15 cellular contexts compared by ENCODE assay signal in genomic region chr11:115168686-115169085, GRCh38.
DNase-seq lines count a peak whose midpoint lies in the region; ATAC-seq and TF ChIP-seq lines count a peak whose summit lies in the region.
"Had no signal": no experiment of that assay in that cellular context is flagged by ENCODE, and none has a peak within 500 bp of the region (broad histone marks: within the 10 kb centered on the region; RNA-seq: fewer than 3 reads in every experiment).

No MANE protein-coding gene starts in this region.

- peaks cover 6% of the 10 kb centered on the region for H3K27me3 Mint-ChIP-seq in activated T-helper 1 cell treated with anti-CD3 and anti-CD28 coated beads, Interleukin-12 subunit alpha, Interleukin-12 subunit beta, Interleukin-2, Interleukin-4 antibody, amounts not matched to agents 30 ng/mL and 10 ng/mL and 1 ng/mL, durations not matched to agents 14 hours and 24 hours and 36 hours (ENCODE audit: insufficient read depth)

- H3K27me3 ChIP-seq in heart left ventricle (peaks cover 0 to 3% (median 0%) of the 10 kb centered on the region in 9 donors), left ventricle myocardium inferior (ENCODE audit: low read depth) (peaks cover 9% of the 10 kb centered on the region)

- TF ChIP-seq POLR2A in heart left ventricle (IDR thresholded peaks at IDR 0.05), result no peak

- H3K4me3 ChIP-seq in heart left ventricle (no peak overlapping the region), left ventricle myocardium inferior (no peak overlapping the region)

- H3K9me3 ChIP-seq in heart left ventricle (no peaks in the 10 kb centered on the region), left ventricle myocardium inferior (replicated peaks) (no peaks in the 10 kb centered on the region)

- no peak for DNase-seq in heart left ventricle
- DNase-seq in Right ventricle myocardium inferior (ENCODE audit: missing footprints), result no peak
- DNase-seq in left ventricle myocardium inferior, result no peak
- DNase-seq in omental fat pad (ENCODE audit: low spot score), result no peak
- DNase-seq in activated T-helper 1 cell treated with anti-CD3 and anti-CD28 coated beads, Interleukin-12 subunit alpha, Interleukin-12 subunit beta, Interleukin-2, Interleukin-4 antibody, amounts not matched to agents 30 ng/mL and 10 ng/mL and 1 ng/mL, durations not matched to agents 14 hours and 24 hours and 36 hours (ENCODE audit: low spot score), result no peak
- DNase-seq in NCI-H1105 treated with DMSO at 0.1 percent for 48 hours (lab: John Stamatoyannopoulos, UW), result no peak
- no peak for DNase-seq in SK-N-DZ (ENCODE audit: low spot score)
- DNase-seq: 8988T; CD4-positive, alpha-beta memory T cell; GDM1; GOT3; NCI-H748 treated with DMSO at 0.1 percent for 48 hours; NK-92 treated with Interleukin-12 subunit alpha and Interleukin-12 subunit beta, amount 100 ng/mL, for 24 hours had no signal

- ATAC-seq in heart left ventricle, result peak in 3 of 4 donors; percentile 2 to 8 (median 5)
- no peak for ATAC-seq in Right ventricle myocardium inferior
- ATAC-seq in omental fat pad (ENCODE audit: low FRiP score), result peak; percentile 7
- no peak for ATAC-seq in GM21529 (IDR thresholded peaks at IDR 0.05; ENCODE audit: unreplicated experiment)

- no peak overlapping the region for H3K27ac Mint-ChIP-seq in activated T-helper 1 cell treated with anti-CD3 and anti-CD28 coated beads, Interleukin-12 subunit alpha, Interleukin-12 subunit beta, Interleukin-2, Interleukin-4 antibody, amounts not matched to agents 30 ng/mL and 10 ng/mL and 1 ng/mL, durations not matched to agents 14 hours and 24 hours and 36 hours
- H3K27ac Mint-ChIP-seq: B cell had no signal

- H3K27ac ChIP-seq in heart left ventricle (peak overlapping the region in 7 of 12 donors; percentile 14 to 78 (median 65)), left ventricle myocardium inferior (replicated peaks) (peak overlapping the region; percentile 72)

- H3K36me3 Mint-ChIP-seq in activated T-helper 1 cell treated with anti-CD3 and anti-CD28 coated beads, Interleukin-12 subunit alpha, Interleukin-12 subunit beta, Interleukin-2, Interleukin-4 antibody, amounts not matched to agents 30 ng/mL and 10 ng/mL and 1 ng/mL, durations not matched to agents 14 hours and 24 hours and 36 hours (ENCODE audit: low read depth), result no peaks in the 10 kb centered on the region
- H3K36me3 Mint-ChIP-seq: CD4-positive, alpha-beta memory T cell had no signal

- H3K36me3 ChIP-seq in heart left ventricle (no peaks in the 10 kb centered on the region), left ventricle myocardium inferior (no peaks in the 10 kb centered on the region)

- no peaks in the 10 kb centered on the region for H3K9me3 Mint-ChIP-seq in activated T-helper 1 cell treated with anti-CD3 and anti-CD28 coated beads, Interleukin-12 subunit alpha, Interleukin-12 subunit beta, Interleukin-2, Interleukin-4 antibody, amounts not matched to agents 30 ng/mL and 10 ng/mL and 1 ng/mL, durations not matched to agents 14 hours and 24 hours and 36 hours
- H3K9me3 Mint-ChIP-seq: CD4-positive, alpha-beta memory T cell had no signal

- no peaks in the 10 kb centered on the region for H3K4me1 Mint-ChIP-seq in activated T-helper 1 cell treated with anti-CD3 and anti-CD28 coated beads, Interleukin-12 subunit alpha, Interleukin-12 subunit beta, Interleukin-2, Interleukin-4 antibody, amounts not matched to agents 30 ng/mL and 10 ng/mL and 1 ng/mL, durations not matched to agents 14 hours and 24 hours and 36 hours (ENCODE audit: low read depth)
- H3K4me1 Mint-ChIP-seq: B cell; CD4-positive, alpha-beta memory T cell had no signal

- no peak overlapping the region for H3K4me3 Mint-ChIP-seq in activated T-helper 1 cell treated with anti-CD3 and anti-CD28 coated beads, Interleukin-12 subunit alpha, Interleukin-12 subunit beta, Interleukin-2, Interleukin-4 antibody, amounts not matched to agents 30 ng/mL and 10 ng/mL and 1 ng/mL, durations not matched to agents 14 hours and 24 hours and 36 hours
- H3K4me3 Mint-ChIP-seq: B cell; CD4-positive, alpha-beta memory T cell had no signal

- 67 to 78% (median 69%) methylated on average over 5 of the region's 5 CpGs for WGBS in heart left ventricle, 4 donors

- TF ChIP-seq CTCF in heart left ventricle (IDR thresholded peaks at IDR 0.05), result no peak
- no peak for TF ChIP-seq CTCF in left ventricle myocardium inferior (IDR thresholded peaks at IDR 0.05; ENCODE audit: borderline replicate concordance)
- TF ChIP-seq CTCF in omental fat pad (IDR thresholded peaks at IDR 0.05), result no peak

- H3K4me1 ChIP-seq in heart left ventricle, result peaks cover 0 to 16% (median 4%) of the 10 kb centered on the region in 12 donors
- H3K4me1 ChIP-seq in left ventricle myocardium inferior, result peaks cover 20% of the 10 kb centered on the region

- intact Hi-C loops in heart left ventricle (cut with DNase I), result loop anchor here in 1 of 10 donors (5.0 kb wide), 1 partner anchor 196 kb away; no protein-coding TSS in a partner anchor
- intact Hi-C loops in Right ventricle myocardium inferior (cut with DNase I), result no loop called here
- intact Hi-C loops in left ventricle myocardium inferior (cut with micrococcal nuclease), result no loop called here
- intact Hi-C loops in activated T-helper 1 cell treated with anti-CD3 and anti-CD28 coated beads, Interleukin-12 subunit alpha, Interleukin-12 subunit beta, Interleukin-2, Interleukin-4 antibody, amounts not matched to agents 30 ng/mL and 10 ng/mL and 1 ng/mL, durations not matched to agents 14 hours and 24 hours and 36 hours (cut with micrococcal nuclease), result no loop called here

Comparison
In these comparisons a context has a peak if more than half of its experiments do, and no peak if none do; other contexts are left out.
1. ATAC-seq: peak in heart left ventricle (3 of 4) and omental fat pad (single experiment); none in Right ventricle myocardium inferior (single experiment) and GM21529 (single experiment).